28 cellular contexts compared by ENCODE assay signal in genomic region chr2:119546446-119546765, GRCh38. TPM values are rescaled to one million over a fixed set of nuclear protein-coding genes. Genes with fewer than 3 reads are reported as not detected.
"Had no signal": no experiment of that assay in that cellular context is flagged by ENCODE, and none has a peak within 500 bp of the region (broad histone marks: within the 10 kb centered on the region; RNA-seq: fewer than 3 reads in every experiment).

No MANE protein-coding gene starts in this region.

- H3K27ac ChIP-seq: epithelial cell of prostate, neutrophil, testis had no signal

- H3K27ac Mint-ChIP-seq: activated B cell treated with CpG ODN at 0.5 μM for 24 hours; activated CD4-positive, alpha-beta memory T cell treated with anti-CD3 and anti-CD28 coated beads, Interleukin-2, amount 10 ng/mL, durations not matched to agents 7 days and 5 days; activated CD8-positive, alpha-beta memory T cell treated with anti-CD3 and anti-CD28 coated beads, Interleukin-2, amount 10 ng/mL, durations not matched to agents 7 days and 5 days; activated naive CD4-positive, alpha-beta T cell treated with anti-CD3 and anti-CD28 coated beads for 36 hours; activated T-helper 2 cell treated with anti-CD3 and anti-CD28 coated beads, Interferon-gamma antibody, Interleukin-2, Interleukin-4, amounts not matched to agents 10 μg/mL and 5 μg/mL and 100 μg/mL, durations not matched to agents 14 hours and 24 hours and 36 hours; dendritic cell treated with granulocyte-macrophage colony-stimulating factor and Interleukin-4, amounts not matched to agents 40 ng/mL and 50 ng/mL, for 4 days; effector memory CD8-positive, alpha-beta T cell; stimulated activated effector memory CD8-positive, alpha-beta T cell treated with anti-CD3 and anti-CD28 coated beads, Interleukin-12 subunit alpha, Interleukin-12 subunit beta, amount 100 ng/mL, for 72 hours had no signal

- H3K4me1 Mint-ChIP-seq: stimulated activated effector memory CD8-positive, alpha-beta T cell treated with anti-CD3 and anti-CD28 coated beads, Interleukin-12 subunit alpha, Interleukin-12 subunit beta, amount 100 ng/mL, for 72 hours had no signal

- H3K36me3 ChIP-seq: neutrophil, pancreas, stomach had no signal

- ATAC-seq: activated CD8-positive, alpha-beta memory T cell treated with anti-CD3 and anti-CD28 coated beads, Interleukin-2, amount 10 ng/mL, durations not matched to agents 7 days and 5 days; effector memory CD8-positive, alpha-beta T cell; left lobe of liver; mucosa of descending colon; sciatic nerve; stimulated activated effector memory CD8-positive, alpha-beta T cell treated with anti-CD3 and anti-CD28 coated beads, Interleukin-12 subunit alpha, Interleukin-12 subunit beta, amount 100 ng/mL, for 72 hours had no signal

- H3K9me2 ChIP-seq: SK-N-SH had no signal

- H3K27me3 ChIP-seq: pancreas, testis had no signal

- H3K4me3 ChIP-seq: mucosa of descending colon, pancreas, smooth muscle cell, stomach, testis had no signal

- H3K4me2 ChIP-seq: SK-N-SH, smooth muscle cell had no signal

- H3K36me3 Mint-ChIP-seq: stimulated activated effector memory CD8-positive, alpha-beta T cell treated with anti-CD3 and anti-CD28 coated beads, Interleukin-12 subunit alpha, Interleukin-12 subunit beta, amount 100 ng/mL, for 72 hours had no signal

- H3K9me3 ChIP-seq: mucosa of descending colon, neutrophil, pancreas, SK-N-SH, stomach, testis had no signal

- DNase-seq: activated B cell treated with CpG ODN at 0.5 μM for 24 hours; activated CD4-positive, alpha-beta memory T cell treated with anti-CD3 and anti-CD28 coated beads, Interleukin-2, amount 10 ng/mL, durations not matched to agents 7 days and 5 days; activated CD4-positive, alpha-beta T cell treated with anti-CD3 and anti-CD28 coated beads for 4 hours; activated CD8-positive, alpha-beta memory T cell treated with anti-CD3 and anti-CD28 coated beads, Interleukin-2, amount 10 ng/mL, durations not matched to agents 7 days and 5 days; activated naive CD4-positive, alpha-beta T cell treated with anti-CD3 and anti-CD28 coated beads for 36 hours; anterior cingulate cortex; effector memory CD8-positive, alpha-beta T cell; foreskin fibroblast; hypothalamus; mammary epithelial cell; mucosa of descending colon; naive B cell; SK-N-SH; stimulated activated CD4-positive, alpha-beta T cell treated with anti-CD3 and anti-CD28 coated beads, Interleukin-4, amount 100 ng/mL, for 24 hours; stomach; testis had no signal

- H3K4me3 Mint-ChIP-seq: activated B cell treated with CpG ODN at 0.5 μM for 24 hours; activated CD4-positive, alpha-beta memory T cell treated with anti-CD3 and anti-CD28 coated beads, Interleukin-2, amount 10 ng/mL, durations not matched to agents 7 days and 5 days; activated CD8-positive, alpha-beta memory T cell treated with anti-CD3 and anti-CD28 coated beads, Interleukin-2, amount 10 ng/mL, durations not matched to agents 7 days and 5 days; activated naive CD4-positive, alpha-beta T cell treated with anti-CD3 and anti-CD28 coated beads for 36 hours; dendritic cell treated with granulocyte-macrophage colony-stimulating factor and Interleukin-4, amounts not matched to agents 40 ng/mL and 50 ng/mL, for 4 days; effector memory CD8-positive, alpha-beta T cell; stimulated activated effector memory CD8-positive, alpha-beta T cell treated with anti-CD3 and anti-CD28 coated beads, Interleukin-12 subunit alpha, Interleukin-12 subunit beta, amount 100 ng/mL, for 72 hours had no signal

- H3K9me3 Mint-ChIP-seq: activated B cell treated with CpG ODN at 0.5 μM for 24 hours; activated CD4-positive, alpha-beta memory T cell treated with anti-CD3 and anti-CD28 coated beads, Interleukin-2, amount 10 ng/mL, durations not matched to agents 7 days and 5 days; activated naive CD4-positive, alpha-beta T cell treated with anti-CD3 and anti-CD28 coated beads for 36 hours; activated T-helper 2 cell treated with anti-CD3 and anti-CD28 coated beads, Interferon-gamma antibody, Interleukin-2, Interleukin-4, amounts not matched to agents 10 μg/mL and 5 μg/mL and 100 μg/mL, durations not matched to agents 14 hours and 24 hours and 36 hours; dendritic cell treated with granulocyte-macrophage colony-stimulating factor and Interleukin-4, amounts not matched to agents 40 ng/mL and 50 ng/mL, for 4 days; effector memory CD8-positive, alpha-beta T cell; stimulated activated effector memory CD8-positive, alpha-beta T cell treated with anti-CD3 and anti-CD28 coated beads, Interleukin-12 subunit alpha, Interleukin-12 subunit beta, amount 100 ng/mL, for 72 hours had no signal

RNA-seq across cellular contexts. Expression of gene CFAP221, which starts 2.2 kb away (rescaled TPM):
- total RNA-seq: activated B cell treated with CpG ODN at 0.5 μM for 24 hours; activated CD4-positive, alpha-beta memory T cell treated with anti-CD3 and anti-CD28 coated beads, Interleukin-2, amount 10 ng/mL, durations not matched to agents 7 days and 5 days; activated CD8-positive, alpha-beta memory T cell treated with anti-CD3 and anti-CD28 coated beads, Interleukin-2, amount 10 ng/mL, durations not matched to agents 7 days and 5 days; activated naive CD4-positive, alpha-beta T cell treated with anti-CD3 and anti-CD28 coated beads for 36 hours; activated T-helper 2 cell treated with anti-CD3 and anti-CD28 coated beads, Interferon-gamma antibody, Interleukin-2, Interleukin-4, amounts not matched to agents 10 μg/mL and 5 μg/mL and 100 μg/mL, durations not matched to agents 14 hours and 24 hours and 36 hours; mammary epithelial cell had no signal
- polyA plus RNA-seq: keratinocyte, mammary epithelial cell had no signal

RNA-seq across cellular contexts. Expression of gene SCTR, which starts 22.1 kb away (rescaled TPM):
- total RNA-seq: activated B cell treated with CpG ODN at 0.5 μM for 24 hours; activated CD4-positive, alpha-beta memory T cell treated with anti-CD3 and anti-CD28 coated beads, Interleukin-2, amount 10 ng/mL, durations not matched to agents 7 days and 5 days; activated CD8-positive, alpha-beta memory T cell treated with anti-CD3 and anti-CD28 coated beads, Interleukin-2, amount 10 ng/mL, durations not matched to agents 7 days and 5 days; activated naive CD4-positive, alpha-beta T cell treated with anti-CD3 and anti-CD28 coated beads for 36 hours; activated T-helper 2 cell treated with anti-CD3 and anti-CD28 coated beads, Interferon-gamma antibody, Interleukin-2, Interleukin-4, amounts not matched to agents 10 μg/mL and 5 μg/mL and 100 μg/mL, durations not matched to agents 14 hours and 24 hours and 36 hours; bronchial epithelial cell; glomerular endothelial cell; mammary epithelial cell; sciatic nerve; smooth muscle cell had no signal
- polyA plus RNA-seq: keratinocyte, mammary epithelial cell, SK-N-SH, smooth muscle cell had no signal
